In the genomic region with DNA sequence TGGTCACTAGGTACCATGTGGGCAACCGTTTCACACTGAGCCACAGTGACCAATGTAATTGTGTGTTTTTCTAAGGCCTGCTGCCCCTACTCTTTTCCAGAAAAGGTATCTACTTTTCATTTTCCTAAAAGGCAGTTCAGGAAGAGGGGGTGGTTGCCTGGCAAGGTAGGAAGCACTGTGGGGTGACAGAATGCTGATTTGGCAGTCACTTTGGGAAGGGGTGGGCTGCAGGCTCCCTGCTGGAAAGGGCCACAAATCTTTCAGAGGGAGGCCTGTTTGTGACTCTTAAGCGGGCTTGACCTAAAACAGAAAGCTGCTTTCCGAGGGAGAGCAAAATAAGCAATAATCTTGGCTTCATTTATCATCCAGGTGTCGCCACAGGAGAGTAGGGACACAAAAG, we compare ENCODE assay signal across 19 cellular contexts. TPM values are rescaled to one million over a fixed set of nuclear protein-coding genes. Genes with fewer than 3 reads are reported as not detected.
"Had no signal": no experiment of that assay in that cellular context is flagged by ENCODE, and none has a peak within 500 bp of the region (broad histone marks: within the 10 kb centered on the region; RNA-seq: fewer than 3 reads in every experiment).

No MANE protein-coding gene starts in this region.

- H3K36me3 ChIP-seq: prostate gland had no signal

- H3K9me3 ChIP-seq: lower lobe of right lung, prostate gland, stomach, upper lobe of right lung had no signal

- DNase-seq: activated CD4-positive, alpha-beta T cell treated with anti-CD3 and anti-CD28 coated beads, Interleukin-2, amount 50 U/mL, for 1 hour; activated CD4-positive, CD25-positive, alpha-beta regulatory T cell treated with anti-CD3 and anti-CD28 coated beads, Interleukin-2, amount 50 U/mL, for 72 hours; effector memory CD8-positive, alpha-beta T cell; foreskin fibroblast; hypothalamus; islet precursor cell; left colon; lower lobe of right lung; occipital lobe; right cardiac atrium; stimulated activated CD4-positive, alpha-beta T cell treated with anti-CD3 and anti-CD28 coated beads, Interleukin-4, amount 100 ng/mL, for 1 hour; T-cell; upper lobe of right lung had no signal

- H3K27ac ChIP-seq: epithelial cell of prostate, lower lobe of right lung, skin epidermis, upper lobe of right lung had no signal

- H3K4me3 Mint-ChIP-seq: activated naive CD8-positive, alpha-beta T cell; effector memory CD8-positive, alpha-beta T cell; T-cell had no signal

- H3K4me3 ChIP-seq: lower lobe of right lung, prostate gland, skin epidermis, stomach, upper lobe of right lung had no signal

- H3K27me3 Mint-ChIP-seq: activated naive CD8-positive, alpha-beta T cell; effector memory CD8-positive, alpha-beta T cell; T-cell had no signal

- H3K27me3 ChIP-seq: stomach, upper lobe of right lung had no signal

- H3K9me3 Mint-ChIP-seq: effector memory CD8-positive, alpha-beta T cell; T-cell had no signal

- ATAC-seq: effector memory CD8-positive, alpha-beta T cell; lower lobe of right lung; right cardiac atrium; T-cell; upper lobe of right lung had no signal

- H3K27ac Mint-ChIP-seq: activated naive CD8-positive, alpha-beta T cell; T-cell had no signal

RNA-seq across cellular contexts. Expression of a gene that starts 5.2 kb away (rescaled TPM):
- total RNA-seq: cardiac septum had no signal
